8 cellular contexts compared by ENCODE assay signal in the genomic region with DNA sequence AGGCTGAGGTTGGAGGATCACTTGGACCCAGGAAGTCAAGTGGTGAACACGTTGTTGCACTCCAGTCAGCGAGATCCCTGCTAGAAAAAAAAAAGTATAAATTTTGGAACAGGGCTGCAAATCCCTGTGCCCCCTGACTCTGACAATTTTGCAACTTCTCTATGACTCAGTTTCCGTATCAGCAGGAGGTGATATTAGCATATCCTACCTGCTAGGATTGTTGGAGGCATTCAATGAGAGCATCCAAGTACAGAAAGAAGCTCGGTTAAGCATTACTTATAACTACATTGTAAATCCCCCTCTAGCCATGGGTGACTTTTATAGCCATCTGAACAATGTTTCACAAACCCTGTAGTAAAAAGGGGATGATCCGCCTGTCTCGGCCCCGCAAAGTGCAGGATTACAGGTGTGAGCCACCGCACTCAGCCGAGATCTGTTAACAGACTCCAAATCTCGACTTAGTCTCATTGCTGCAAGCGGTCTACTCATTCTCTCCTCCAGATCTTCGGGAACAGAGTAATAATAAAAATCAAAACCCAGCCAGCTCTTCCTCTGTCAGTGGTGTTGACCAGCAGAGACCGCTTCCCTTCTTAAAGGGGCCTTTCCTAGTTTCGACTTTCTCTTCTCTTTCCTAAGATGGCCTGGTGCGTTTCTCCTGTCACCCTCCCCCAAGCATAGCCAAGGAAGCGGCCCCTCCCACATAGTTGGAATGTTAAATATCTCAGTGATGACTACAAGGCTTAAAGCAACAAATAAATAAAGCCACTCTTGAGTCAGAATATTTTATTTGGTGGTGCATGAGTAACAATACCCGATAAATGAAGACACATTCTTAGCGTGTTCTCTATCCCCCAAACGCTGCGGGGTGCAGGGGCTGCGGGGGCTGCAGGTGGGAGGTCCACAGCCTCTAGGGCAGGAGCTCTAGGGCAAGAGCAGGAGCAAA. TPM values are rescaled to one million over a fixed set of nuclear protein-coding genes. Genes with fewer than 3 reads are reported as not detected.
A peak's percentile ranks its signal among the peaks of the same experiment; 100 is the strongest.
DNase-seq lines count a peak whose midpoint lies in the region; ATAC-seq and TF ChIP-seq lines count a peak whose summit lies in the region.

No MANE protein-coding gene starts in this region.

- H3K36me3 Mint-ChIP-seq in CD4-positive, alpha-beta T cell (ENCODE audit: low read depth) = no peaks in the 10 kb centered on the region

- POLR2A ChIA-PET in CD4-positive, alpha-beta T cell (lab: Charles Lee) = interaction anchor here (0.7 to 2.6 kb wide), 3 partner anchors 10 to 14 kb away, joined by 4 to 10 read pairs (median 4); no protein-coding TSS in a partner anchor

- H3K4me1 ChIP-seq in mammary epithelial cell (ENCODE audit: insufficient read depth, low read length) = peaks cover 17% of the 10 kb centered on the region

- H3K9me3 Mint-ChIP-seq in CD4-positive, alpha-beta T cell = no peaks in the 10 kb centered on the region

- BruUV-seq in mammary epithelial cell (replicated peaks; lab: Mats Ljungman, UMichigan) = TSS peak; percentile 98

- no peak for DNase-seq in CD4-positive, alpha-beta T cell
- DNase-seq in MG63 (peak; percentile 92), mammary epithelial cell (peak; percentile 92), left kidney (ENCODE audit: low read depth, low spot score) (peak; percentile 84), DMS79 (lab: John Stamatoyannopoulos, UW) (no peak)

- peak overlapping the region; percentile 89 for H3K4me2 ChIP-seq in mammary epithelial cell (ENCODE audit: insufficient read depth, low read depth, low read length)

- TF ChIP-seq CTCF in CD4-positive, alpha-beta T cell (IDR thresholded peaks at IDR 0.05) = no peak
- TF ChIP-seq CTCF in mammary epithelial cell (conservative IDR thresholded peaks at IDR 0.05 in 1 of 2, IDR thresholded peaks at IDR 0.05 in 1 of 2; ENCODE audit: extremely low read depth in 1 of 2, insufficient read depth in 1 of 2, low read depth in 1 of 2, low read length in 2 of 2) = no peak

- H2AFZ ChIP-seq in mammary epithelial cell (ENCODE audit: low read depth, low read length) = peak overlapping the region; percentile 93

- CTCF ChIA-PET in CD4-positive, alpha-beta T cell (lab: Charles Lee) = interaction anchor here (1.5 to 3.2 kb wide), 2 partner anchors 83 to 115 kb away, joined by 4 to 21 read pairs; partner anchors contain the start of genes KPTN and NAPA
- CTCF ChIA-PET in mammary epithelial cell (lab: Charles Lee; ENCODE audit: low non-redundant PET) = interaction anchor here (1.3 kb wide), 1 partner anchor 162 kb away, joined by 3 read pairs; no protein-coding TSS in a partner anchor

- H3K9me3 ChIP-seq in CD4-positive, alpha-beta T cell (ENCODE audit: control insufficient read depth, low read length) = no peaks in the 10 kb centered on the region
- no peaks in the 10 kb centered on the region for H3K9me3 ChIP-seq in MG63
- no peaks in the 10 kb centered on the region for H3K9me3 ChIP-seq in mammary epithelial cell (replicated peaks; ENCODE audit: insufficient read depth, low read length)

- in situ Hi-C loops in mammary epithelial cell (cut with MboI; ENCODE audit: low sequenced_read_pairs in 2 of 2) = no loop called here

- intact Hi-C loops in CD4-positive, alpha-beta T cell (cut with DNase I, micrococcal nuclease) = loop anchor here in 1 of 2 experiments (2.0 kb wide), 1 partner anchor 82 kb away; no protein-coding TSS in a partner anchor
- intact Hi-C loops in mammary epithelial cell (cut with micrococcal nuclease) = loop anchor here (1.0 to 2.0 kb wide), 3 partner anchors 66 to 100 kb away; partner anchors contain the start of gene NAPA

- H3K4me3 Mint-ChIP-seq in CD4-positive, alpha-beta T cell = peak overlapping the region; percentile 86

- H4K20me1 ChIP-seq in mammary epithelial cell (ENCODE audit: insufficient read depth, low read length) = no peaks in the 10 kb centered on the region

- no peak for ATAC-seq in CD4-positive, alpha-beta T cell (ENCODE audit: poor library complexity)
- no peak for ATAC-seq in GM18505 (IDR thresholded peaks at IDR 0.05; ENCODE audit: unreplicated experiment)
- ATAC-seq in activated CD4-positive, CD25-positive, alpha-beta regulatory T cell treated with anti-CD3 and anti-CD28 coated beads, Interleukin-2, amount 50 U/mL, for 24 hours = no peak

- H3K27ac Mint-ChIP-seq in CD4-positive, alpha-beta T cell = peak overlapping the region; percentile 33

- no peak for TF ChIP-seq POLR2A in GM18505 (IDR thresholded peaks at IDR 0.05; ENCODE audit: borderline replicate concordance, extremely low read depth, insufficient read depth, insufficient read length)

- dilution Hi-C loops in mammary epithelial cell (cut with HindIII; ENCODE audit: low sequenced_read_pairs) = no loop called here

- H3K79me2 ChIP-seq in mammary epithelial cell (ENCODE audit: insufficient read depth, low read length) = no peaks in the 10 kb centered on the region

- H3K36me3 ChIP-seq in MG63 = no peaks in the 10 kb centered on the region
- H3K36me3 ChIP-seq in mammary epithelial cell (ENCODE audit: insufficient read depth, low read length) = no peaks in the 10 kb centered on the region

- WGBS in mammary epithelial cell (ENCODE audit: low coverage, missing lambda C conversion rate) = 20% methylated on average over 21 of the region's 21 CpGs

- peak overlapping the region; percentile 56 for H3K9ac ChIP-seq in mammary epithelial cell (ENCODE audit: insufficient read depth, low read length)

- H3K27ac ChIP-seq in CD4-positive, alpha-beta T cell (ENCODE audit: low read depth, low read length) = no peak overlapping the region
- peak overlapping the region; percentile 84 for H3K27ac ChIP-seq in mammary epithelial cell (ENCODE audit: insufficient read depth, low read depth, low read length)
- H3K27ac ChIP-seq in temporal lobe (ENCODE audit: low read depth, low read length) = peak overlapping the region; percentile 21

- H3K4me1 Mint-ChIP-seq in CD4-positive, alpha-beta T cell (ENCODE audit: low read depth) = peaks cover 20% of the 10 kb centered on the region

- no peaks in the 10 kb centered on the region for H3K27me3 ChIP-seq in CD4-positive, alpha-beta T cell (ENCODE audit: control insufficient read depth, insufficient read depth, low read length)
- H3K27me3 ChIP-seq in MG63 (no peaks in the 10 kb centered on the region), mammary epithelial cell (ENCODE audit: insufficient read depth, low read length) (no peaks in the 10 kb centered on the region)

- H3K4me3 ChIP-seq in MG63 = peak overlapping the region; percentile 65
- peak overlapping the region; percentile 25 to 46 (median 44) for H3K4me3 ChIP-seq in mammary epithelial cell (replicated peaks in 1 of 3; ENCODE audit: insufficient read depth in 1 of 3, low read depth in 2 of 3, low read length in 3 of 3)

- H3K27me3 Mint-ChIP-seq in CD4-positive, alpha-beta T cell = no peaks in the 10 kb centered on the region

RNA-seq across cellular contexts. Expression of gene BICRA, which starts 10.3 kb away (rescaled TPM):
- total RNA-seq in CD4-positive, alpha-beta T cell = 10 to 100 TPM; 21.2 to 22.0 TPM
- total RNA-seq in MG63 (2014; rRNA removed; shearing (Covaris generic); ENCODE audit: low replicate concordance) = 0.10 and 0.52 TPM in 2 replicates
- total RNA-seq in mammary epithelial cell = 10 to 100 TPM; 10.2 to 11.7 TPM
- polyA plus RNA-seq in mammary epithelial cell = 0.63 TPM
- polyA minus RNA-seq in mammary epithelial cell = 13.6 TPM
- 3.7 TPM for total RNA-seq in temporal lobe

RNA-seq across cellular contexts. Expression of gene ZNF541, which starts 25.7 kb away (rescaled TPM):
- total RNA-seq in CD4-positive, alpha-beta T cell = under 1 TPM; 0.81 to 0.88 TPM
- 0.36 and 0.69 TPM in 2 replicates for total RNA-seq in MG63 (2014; rRNA removed; shearing (Covaris generic); ENCODE audit: low replicate concordance)
- total RNA-seq in mammary epithelial cell (not detected), temporal lobe (under 0.01 TPM)
- not detected for polyA plus RNA-seq in mammary epithelial cell
- not detected for polyA minus RNA-seq in mammary epithelial cell

Comparison
In these comparisons a context has a peak if more than half of its experiments do, and no peak if none do; other contexts are left out.
1. DNase-seq: peak in MG63 (single experiment), mammary epithelial cell (single experiment) and left kidney (single experiment); none in CD4-positive, alpha-beta T cell (0 of 10) and DMS79 (single experiment).